ENCODE assay signal across 1 cellular context in the genomic region with DNA sequence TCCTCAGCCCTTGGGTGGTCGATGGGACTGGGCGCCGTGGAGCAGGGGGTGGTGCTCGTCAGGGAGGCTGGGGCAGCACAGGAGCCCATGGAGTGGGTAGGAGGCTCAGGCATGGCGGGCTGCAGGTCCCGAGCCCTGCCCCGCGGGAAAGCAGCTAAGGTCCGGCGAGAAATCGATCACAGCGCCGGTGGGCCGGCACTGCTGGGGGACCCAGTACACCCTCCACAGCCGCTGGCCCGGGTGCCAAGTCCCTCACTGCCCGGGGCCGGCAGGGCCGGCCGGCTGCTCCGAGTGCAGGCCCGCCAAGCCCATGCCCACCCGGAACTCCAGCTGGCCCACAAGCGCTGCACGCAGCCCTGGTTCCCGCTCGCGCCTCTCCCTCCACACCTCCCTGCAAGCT. TPM values are rescaled to one million over a fixed set of nuclear protein-coding genes. Genes with fewer than 3 reads are reported as not detected.
"Had no signal": no experiment of that assay in that cellular context is flagged by ENCODE, and none has a peak within 500 bp of the region (broad histone marks: within the 10 kb centered on the region; RNA-seq: fewer than 3 reads in every experiment).

No MANE protein-coding gene starts in this region.

RNA-seq across cellular contexts. Expression of gene CCBE1, which starts 16.9 kb away (rescaled TPM):
- total RNA-seq: endothelial cell of umbilical vein had no signal
